ENCODE assay signal across 1 cellular context in genomic region chr19:16366433-16367268, GRCh38.
TF ChIP-seq lines count a peak whose summit lies in the region.

No MANE protein-coding gene starts in this region.

TF ChIP-seq in K562, 482 proteins besides CTCF, POLR2A, EP300 and RAD21 (continued from another document):
- no peak for TF ChIP-seq SMAD3 (CRISPR knock-in tag; conservative IDR thresholded peaks at IDR 0.05)
